14 cellular contexts compared by ENCODE assay signal in the genomic region with DNA sequence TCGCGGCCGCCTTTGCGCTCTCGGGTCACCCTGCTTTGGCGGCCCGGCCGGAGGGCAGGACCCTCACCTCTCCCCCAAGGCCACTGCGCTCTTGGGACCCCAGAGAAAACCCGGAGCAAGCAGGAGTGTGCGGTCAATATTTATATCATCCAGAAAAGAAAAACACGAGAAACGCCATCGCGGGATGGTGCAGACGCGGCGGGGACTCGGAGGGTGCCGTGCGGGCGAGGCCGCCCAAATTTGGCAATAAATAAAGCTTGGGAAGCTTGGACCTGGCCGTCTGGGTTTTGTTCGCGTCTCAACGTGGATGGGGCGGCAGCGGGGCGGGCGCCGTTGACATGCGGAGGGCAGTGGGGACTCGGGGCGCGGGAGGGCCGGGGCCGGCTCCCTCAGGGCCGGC. TPM values are rescaled to one million over a fixed set of nuclear protein-coding genes. Genes with fewer than 3 reads are reported as not detected.
A peak's percentile ranks its signal among the peaks of the same experiment; 100 is the strongest.
DNase-seq lines count a peak whose midpoint lies in the region; ATAC-seq and TF ChIP-seq lines count a peak whose summit lies in the region.
"Had no signal": no experiment of that assay in that cellular context is flagged by ENCODE, and none has a peak within 500 bp of the region (broad histone marks: within the 10 kb centered on the region; RNA-seq: fewer than 3 reads in every experiment).

No MANE protein-coding gene starts in this region.

- peak overlapping the region; percentile 60 for H3K27ac ChIP-seq in 22Rv1
- peak overlapping the region; percentile 98 for H3K27ac ChIP-seq in RWPE1
- no peak overlapping the region for H3K27ac ChIP-seq in neural progenitor cell
- no peak overlapping the region for H3K27ac ChIP-seq in uterus

- H3K4me3 Mint-ChIP-seq in neural progenitor cell = peak overlapping the region; percentile 30
- H3K4me3 Mint-ChIP-seq: CD4-positive, CD25-positive, alpha-beta regulatory T cell; CD8-positive, alpha-beta memory T cell; H9 had no signal

- no peaks in the 10 kb centered on the region for H3K9me3 ChIP-seq in neural progenitor cell (ENCODE audit: low read depth)
- no peaks in the 10 kb centered on the region for H3K9me3 ChIP-seq in uterus
- H3K9me3 ChIP-seq: BE2C had no signal

- intact Hi-C loops in left cardiac atrium (cut with DNase I) (no loop called here), uterus (cut with DNase I; ENCODE audit: low total_unique reads) (no loop called here)

- POLR2A ChIA-PET in RWPE1 (lab: Yijun Ruan, JAX; ENCODE audit: low non-redundant PET) = no interaction called here

- H3K4me1 Mint-ChIP-seq in neural progenitor cell = peaks cover 7% of the 10 kb centered on the region

- peaks cover 5% of the 10 kb centered on the region for H3F3A ChIP-seq in neural progenitor cell (ENCODE audit: low read depth)

- H3K4me2 ChIP-seq in neural progenitor cell = no peak overlapping the region

- H4K20me1 ChIP-seq in neural progenitor cell (ENCODE audit: low read depth) = peaks cover 27% of the 10 kb centered on the region

- no peak overlapping the region for H3K27ac Mint-ChIP-seq in neural progenitor cell
- H3K27ac Mint-ChIP-seq: CD4-positive, CD25-positive, alpha-beta regulatory T cell; CD8-positive, alpha-beta memory T cell had no signal

- H3K4me1 ChIP-seq in neural progenitor cell (no peaks in the 10 kb centered on the region), uterus (peaks cover 0 to 8% of the 10 kb centered on the region in 2 donors)

- no peak overlapping the region for H3K9ac ChIP-seq in neural progenitor cell

- H3K9me3 Mint-ChIP-seq in neural progenitor cell = no peaks in the 10 kb centered on the region
- H3K9me3 Mint-ChIP-seq: CD4-positive, CD25-positive, alpha-beta regulatory T cell; CD8-positive, alpha-beta memory T cell; H9 had no signal

- H3K36me3 Mint-ChIP-seq in neural progenitor cell = peaks cover 2% of the 10 kb centered on the region
- H3K36me3 Mint-ChIP-seq: CD4-positive, CD25-positive, alpha-beta regulatory T cell had no signal

- no peak for DNase-seq in RWPE1 (ENCODE audit: low spot score)
- DNase-seq in neural progenitor cell (ENCODE audit: low spot score) = no peak
- DNase-seq in left cardiac atrium = no peak
- DNase-seq in uterus = no peak
- DNase-seq: ACHN; BE2C; C1 segment of cervical spinal cord; CD4-positive, CD25-positive, alpha-beta regulatory T cell; CD8-positive, alpha-beta memory T cell; COR-L47; GOT3; H9 had no signal

- peaks cover 6% of the 10 kb centered on the region for H3K27me3 Mint-ChIP-seq in neural progenitor cell (ENCODE audit: insufficient read depth, low read depth)
- H3K27me3 Mint-ChIP-seq: CD4-positive, CD25-positive, alpha-beta regulatory T cell; CD8-positive, alpha-beta memory T cell had no signal

- no peak for TF ChIP-seq POLR2A in uterus (IDR thresholded peaks at IDR 0.05)

- H2AFZ ChIP-seq in neural progenitor cell (replicated peaks) = no peak overlapping the region

- no peak overlapping the region for H3K4me3 ChIP-seq in neural progenitor cell
- no peak overlapping the region for H3K4me3 ChIP-seq in uterus

- no peaks in the 10 kb centered on the region for H3K79me2 ChIP-seq in neural progenitor cell (ENCODE audit: low read depth)

- CTCF ChIA-PET in RWPE1 (lab: Yijun Ruan, JAX) = no interaction called here

- no peak for ATAC-seq in left cardiac atrium
- ATAC-seq in HG03521 (IDR thresholded peaks at IDR 0.05; ENCODE audit: unreplicated experiment) = no peak

- no peaks in the 10 kb centered on the region for H3K36me3 ChIP-seq in neural progenitor cell
- no peaks in the 10 kb centered on the region for H3K36me3 ChIP-seq in uterus

- H3K27me3 ChIP-seq in neural progenitor cell (no peaks in the 10 kb centered on the region), uterus (no peaks in the 10 kb centered on the region)
- H3K27me3 ChIP-seq: BE2C had no signal

- TF ChIP-seq CTCF in 22Rv1 (IDR thresholded peaks at IDR 0.05) (no peak), RWPE1 (conservative IDR thresholded peaks at IDR 0.05; ENCODE audit: low read depth) (no peak), neural progenitor cell (IDR thresholded peaks at IDR 0.05) (no peak), uterus (IDR thresholded peaks at IDR 0.05) (no peak)

RNA-seq across cellular contexts. Expression of a gene that starts 9.6 kb away (rescaled TPM):
- total RNA-seq in neural progenitor cell (ENCODE audit: low replicate concordance) (1.2 and 17.8 TPM in 2 replicates), left cardiac atrium (1 to 10 TPM; 1.6 to 3.8 TPM), uterus (1 to 10 TPM in 2 of 4 donors, under 1 TPM in 1, not detected in 1; 0.26 to 1.5 (median 1.0) TPM)

RNA-seq across cellular contexts. Expression of a gene that starts 13.4 kb away (rescaled TPM):
- total RNA-seq in neural progenitor cell (ENCODE audit: low replicate concordance) (7.1 and 52.0 TPM in 2 replicates), left cardiac atrium (100 to 1,000 TPM; 540 to 639 TPM), uterus (100 to 1,000 TPM in 2 of 4 donors, 10 to 100 TPM in 1, 1 to 10 TPM in 1; 4.7 to 164 (median 68.9) TPM)

RNA-seq across cellular contexts. Expression of a gene that starts 20.2 kb away (rescaled TPM):
- total RNA-seq in neural progenitor cell (ENCODE audit: low replicate concordance) = 16.1 and 51.3 TPM in 2 replicates
- total RNA-seq in left cardiac atrium = 100 to 1,000 TPM in 1 of 2 donors, 10 to 100 TPM in 1; 58.7 to 148 TPM
- total RNA-seq in uterus = 100 to 1,000 TPM in 1 of 4 donors, 10 to 100 TPM in 2, under 1 TPM in 1; 0.77 to 108 (median 15.0) TPM

RNA-seq across cellular contexts. Expression of a gene that starts 22.6 kb away (rescaled TPM):
- 27.4 and 67.3 TPM in 2 replicates for total RNA-seq in neural progenitor cell (ENCODE audit: low replicate concordance)
- total RNA-seq in left cardiac atrium = 10 to 100 TPM; 48.2 to 53.0 TPM
- 10 to 100 TPM; 17.4 to 62.8 (median 43.3) TPM for total RNA-seq in uterus

RNA-seq across cellular contexts. Expression of a gene that starts 41.0 kb away (rescaled TPM):
- total RNA-seq in neural progenitor cell (ENCODE audit: low replicate concordance) (395 and 737 TPM in 2 replicates), left cardiac atrium (100 to 1,000 TPM; 229 to 379 TPM), uterus (100 to 1,000 TPM; 235 to 950 (median 535) TPM)

Comparison
In these comparisons a context has a peak if more than half of its experiments do, and no peak if none do; other contexts are left out.
1. H3K27ac ChIP-seq: peak in 22Rv1 (single experiment) and RWPE1 (single experiment); none in neural progenitor cell (single experiment) and uterus (0 of 2).